Comparison of ENCODE assay signal across 10 cellular contexts in genomic region chr9:113558632-113559502, GRCh38.
A peak's percentile ranks its signal among the peaks of the same experiment; 100 is the strongest.
DNase-seq lines count a peak whose midpoint lies in the region; ATAC-seq and TF ChIP-seq lines count a peak whose summit lies in the region.
"Had no signal": no experiment of that assay in that cellular context is flagged by ENCODE, and none has a peak within 500 bp of the region (broad histone marks: within the 10 kb centered on the region; RNA-seq: fewer than 3 reads in every experiment).

No MANE protein-coding gene starts in this region.

- H3K27ac Mint-ChIP-seq in MCF 10A (ENCODE audit: low read depth, unreplicated experiment): no peak overlapping the region

- peak; percentile 66 for ATAC-seq in mucosa of descending colon
- ATAC-seq in aorta (ENCODE audit: low FRiP score): peak; percentile 92
- no peak for ATAC-seq in GM18517 (IDR thresholded peaks at IDR 0.05; ENCODE audit: unreplicated experiment)
- ATAC-seq in GM21825 (IDR thresholded peaks at IDR 0.05; ENCODE audit: unreplicated experiment): no peak

- H3F3A ChIP-seq in PC-9 (ENCODE audit: insufficient read depth, low read depth): 0 out of 2 replicates have a peak, but pooled peaks cover 5% of the 10 kb centered on the region

- H3K79me2 ChIP-seq in mammary epithelial cell (ENCODE audit: insufficient read depth, low read length) (no peaks in the 10 kb centered on the region), PC-9 (ENCODE audit: low read depth) (no peaks in the 10 kb centered on the region)

- no peaks in the 10 kb centered on the region for H3K27me3 ChIP-seq in mammary epithelial cell (ENCODE audit: insufficient read depth, low read length)
- no peaks in the 10 kb centered on the region for H3K27me3 ChIP-seq in esophagus (ENCODE audit: control insufficient read depth in 1 of 2, insufficient read depth in 2 of 2, low read length in 2 of 2)
- H3K27me3 ChIP-seq in aorta (ENCODE audit: control insufficient read depth in 1 of 2, insufficient read depth in 2 of 2, low read length in 1 of 2): no peaks in the 10 kb centered on the region
- no peaks in the 10 kb centered on the region for H3K27me3 ChIP-seq in PC-9 (ENCODE audit: insufficient read depth, low read depth)

- H3K27me3 Mint-ChIP-seq in MCF 10A (ENCODE audit: insufficient read depth, unreplicated experiment): no peaks in the 10 kb centered on the region

- peak; percentile 69 for DNase-seq in MCF 10A (ENCODE audit: unreplicated experiment)
- DNase-seq in mammary epithelial cell: no peak
- DNase-seq in mucosa of descending colon: peak; percentile 59 to 77 (median 68)
- DNase-seq in aorta: peak; percentile 93
- no peak for DNase-seq in PC-9
- DNase-seq: activated naive CD4-positive, alpha-beta T cell treated with anti-CD3 and anti-CD28 coated beads, Interleukin-2, amount 50 U/mL, for 16 hours; AML-193 had no signal

- H3K9me3 ChIP-seq in mammary epithelial cell (replicated peaks; ENCODE audit: insufficient read depth, low read length): no peaks in the 10 kb centered on the region
- H3K9me3 ChIP-seq in esophagus (ENCODE audit: control insufficient read depth in 2 of 2, insufficient read depth in 1 of 2, low read depth in 1 of 2, low read length in 1 of 2): no peaks in the 10 kb centered on the region
- no peaks in the 10 kb centered on the region for H3K9me3 ChIP-seq in mucosa of descending colon
- H3K9me3 ChIP-seq in aorta (ENCODE audit: control insufficient read depth, low read length): no peaks in the 10 kb centered on the region
- H3K9me3 ChIP-seq in PC-9 (ENCODE audit: insufficient read depth, low read depth): no peaks in the 10 kb centered on the region

- H3K9ac ChIP-seq in mammary epithelial cell (ENCODE audit: insufficient read depth, low read length): no peak overlapping the region

- in situ Hi-C loops in mammary epithelial cell (cut with MboI; ENCODE audit: low sequenced_read_pairs in 2 of 2): no loop called here

- dilution Hi-C loops in mammary epithelial cell (cut with HindIII; ENCODE audit: low sequenced_read_pairs): no loop called here

- H3K9me3 Mint-ChIP-seq in MCF 10A (ENCODE audit: unreplicated experiment): no peaks in the 10 kb centered on the region

- H3K4me1 ChIP-seq in mammary epithelial cell (ENCODE audit: insufficient read depth, low read length): peaks cover 2% of the 10 kb centered on the region
- peaks cover 0 to 5% of the 10 kb centered on the region in 2 donors for H3K4me1 ChIP-seq in esophagus (ENCODE audit: control insufficient read depth in 2 of 2, insufficient read depth in 2 of 2, low read length in 1 of 2)
- H3K4me1 ChIP-seq in mucosa of descending colon (ENCODE audit: low read depth): peaks cover 20% of the 10 kb centered on the region
- H3K4me1 ChIP-seq in aorta (ENCODE audit: control insufficient read depth in 1 of 2, insufficient read depth in 2 of 2, low read length in 2 of 2): peaks cover 0 to under 1% of the 10 kb centered on the region in 2 donors
- H3K4me1 ChIP-seq in PC-9 (replicated peaks; ENCODE audit: insufficient read depth): no peaks in the 10 kb centered on the region

- no peak overlapping the region for H3K27ac ChIP-seq in mammary epithelial cell (ENCODE audit: insufficient read depth, low read depth, low read length)
- H3K27ac ChIP-seq in esophagus (ENCODE audit: low read depth in 2 of 2, low read length in 1 of 2): peak overlapping the region; percentile 9 to 52
- H3K27ac ChIP-seq in aorta (ENCODE audit: low read depth in 1 of 2, low read length in 2 of 2): peak overlapping the region in 1 of 2 donors; percentile 65
- H3K27ac ChIP-seq in PC-9: no peak overlapping the region

- no peaks in the 10 kb centered on the region for H3K4me1 Mint-ChIP-seq in MCF 10A (ENCODE audit: insufficient read depth, unreplicated experiment)

- BruUV-seq in MCF 10A (replicated peaks; lab: Mats Ljungman, UMichigan): no TSS peak
- BruUV-seq in mammary epithelial cell (replicated peaks; lab: Mats Ljungman, UMichigan): no TSS peak
- BruUV-seq in PC-9 (replicated peaks; lab: Mats Ljungman, UMichigan): no TSS peak

- H3K36me3 Mint-ChIP-seq in MCF 10A (ENCODE audit: insufficient read depth, unreplicated experiment): no peaks in the 10 kb centered on the region

- no peaks in the 10 kb centered on the region for H3K9me2 ChIP-seq in PC-9 (ENCODE audit: insufficient read depth)

- no peaks in the 10 kb centered on the region for H3K36me3 ChIP-seq in mammary epithelial cell (ENCODE audit: insufficient read depth, low read length)
- no peaks in the 10 kb centered on the region for H3K36me3 ChIP-seq in esophagus (ENCODE audit: control insufficient read depth in 2 of 2, insufficient read depth in 2 of 2, low read length in 1 of 2)
- H3K36me3 ChIP-seq in mucosa of descending colon (ENCODE audit: low read depth): no peaks in the 10 kb centered on the region
- no peaks in the 10 kb centered on the region for H3K36me3 ChIP-seq in aorta (ENCODE audit: control insufficient read depth in 1 of 2, insufficient read depth in 2 of 2, low read length in 1 of 2)
- no peaks in the 10 kb centered on the region for H3K36me3 ChIP-seq in PC-9 (ENCODE audit: low read depth)

- no peak for TF ChIP-seq CTCF in MCF 10A (IDR thresholded peaks at IDR 0.05; ENCODE audit: unreplicated experiment)
- no peak for TF ChIP-seq CTCF in mammary epithelial cell (conservative IDR thresholded peaks at IDR 0.05 in 1 of 2, IDR thresholded peaks at IDR 0.05 in 1 of 2; ENCODE audit: extremely low read depth in 1 of 2, insufficient read depth in 1 of 2, low read depth in 1 of 2, low read length in 2 of 2)
- TF ChIP-seq CTCF in mucosa of descending colon (IDR thresholded peaks at IDR 0.05): no peak
- no peak for TF ChIP-seq CTCF in PC-9 (conservative IDR thresholded peaks at IDR 0.05)

- H3K4me3 ChIP-seq in mammary epithelial cell (replicated peaks in 1 of 3; ENCODE audit: insufficient read depth in 1 of 3, low read depth in 2 of 3, low read length in 3 of 3): no peak overlapping the region
- no peak overlapping the region for H3K4me3 ChIP-seq in esophagus (ENCODE audit: low read depth in 1 of 2, low read length in 2 of 2)
- H3K4me3 ChIP-seq in mucosa of descending colon: no peak overlapping the region
- H3K4me3 ChIP-seq in aorta (ENCODE audit: low read length in 2 of 2): no peak overlapping the region
- no peak overlapping the region for H3K4me3 ChIP-seq in PC-9

- intact Hi-C loops in MCF 10A (cut with micrococcal nuclease) (no loop called here), mammary epithelial cell (cut with micrococcal nuclease) (no loop called here), mucosa of descending colon (cut with DNase I, micrococcal nuclease) (no loop called here), aorta (cut with DNase I) (no loop called here), PC-9 (cut with micrococcal nuclease; ENCODE audit: unreplicated experiment) (no loop called here)

- no peaks in the 10 kb centered on the region for H4K20me1 ChIP-seq in mammary epithelial cell (ENCODE audit: insufficient read depth, low read length)
- no peaks in the 10 kb centered on the region for H4K20me1 ChIP-seq in PC-9 (ENCODE audit: insufficient read depth)

- H2AFZ ChIP-seq in mammary epithelial cell (ENCODE audit: low read depth, low read length): no peak overlapping the region
- H2AFZ ChIP-seq in PC-9: no peak overlapping the region

- H3K4me3 Mint-ChIP-seq in MCF 10A (ENCODE audit: unreplicated experiment): no peak overlapping the region

- CTCF ChIA-PET in MCF 10A (lab: Yijun Ruan, JAX): interaction anchor here (0.5 to 1.7 kb wide), 5 partner anchors 17 to 115 kb away, joined by 3 to 4 read pairs (median 3); no protein-coding TSS in a partner anchor
- CTCF ChIA-PET in mammary epithelial cell (lab: Charles Lee; ENCODE audit: low non-redundant PET): interaction anchor here (0.6 kb wide), 1 partner anchor 112 kb away, joined by 4 read pairs; no protein-coding TSS in a partner anchor
- CTCF ChIA-PET in PC-9 (lab: Charles Lee): no interaction called here

- POLR2A ChIA-PET in MCF 10A (lab: Yijun Ruan, JAX): interaction anchor here (0.6 kb wide), 2 partner anchors 25 to 163 kb away, joined by 3 to 5 read pairs; no protein-coding TSS in a partner anchor
- POLR2A ChIA-PET in PC-9 (lab: Charles Lee; ENCODE audit: unreplicated experiment): no interaction called here

- 87% methylated on average over 3 of the region's 7 CpGs for WGBS in mammary epithelial cell (ENCODE audit: low coverage, missing lambda C conversion rate)
- WGBS in esophagus, 2 donors: 48 to 58% methylated on average over 7 of the region's 7 CpGs
- WGBS in aorta, 2 donors: 5 to 8% methylated on average over 7 of the region's 7 CpGs

- H3K4me2 ChIP-seq in mammary epithelial cell (ENCODE audit: insufficient read depth, low read depth, low read length) (no peak overlapping the region), PC-9 (no peak overlapping the region)

Comparison
In these comparisons a context has a peak if more than half of its experiments do, and no peak if none do; other contexts are left out.
1. DNase-seq: peak in MCF 10A (single experiment), mucosa of descending colon (3 of 3) and aorta (2 of 2); none in mammary epithelial cell (single experiment) and PC-9 (0 of 2).
2. H3K27ac ChIP-seq: peak in esophagus (2 of 2); none in mammary epithelial cell (single experiment) and PC-9 (single experiment).
3. ATAC-seq: peak in mucosa of descending colon (single experiment) and aorta (single experiment); none in GM18517 (single experiment) and GM21825 (single experiment).